Comparison of ENCODE assay signal across 1 cellular context in genomic region chr9:99244300-99245260, GRCh38.
TF ChIP-seq lines count a peak whose summit lies in the region.

No MANE protein-coding gene starts in this region.

TF ChIP-seq in H1, 55 proteins besides CTCF, POLR2A, EP300 and RAD21 (continued from another document):
- TF ChIP-seq CHD7 (IDR thresholded peaks at IDR 0.05; ENCODE audit: insufficient replicate concordance, low read length) (no peak), FOSL1 (IDR thresholded peaks at IDR 0.05; ENCODE audit: insufficient read depth, low read depth, low read length) (no peak), JUN (IDR thresholded peaks at IDR 0.05; ENCODE audit: low read depth, low read length) (no peak), EGR1 (IDR thresholded peaks at IDR 0.05; ENCODE audit: borderline replicate concordance, low read depth, low read length) (no peak), TCF12 (IDR thresholded peaks at IDR 0.05; ENCODE audit: low read depth, low read length) (no peak), CHD1 (IDR thresholded peaks at IDR 0.05; ENCODE audit: low read depth, low read length) (no peak), KDM1A (IDR thresholded peaks at IDR 0.05; ENCODE audit: borderline replicate concordance, low read length) (no peak), POLR2AphosphoS5 (IDR thresholded peaks at IDR 0.05; ENCODE audit: low read depth, low read length) (no peak)
- TF ChIP-seq, protein P1, sequence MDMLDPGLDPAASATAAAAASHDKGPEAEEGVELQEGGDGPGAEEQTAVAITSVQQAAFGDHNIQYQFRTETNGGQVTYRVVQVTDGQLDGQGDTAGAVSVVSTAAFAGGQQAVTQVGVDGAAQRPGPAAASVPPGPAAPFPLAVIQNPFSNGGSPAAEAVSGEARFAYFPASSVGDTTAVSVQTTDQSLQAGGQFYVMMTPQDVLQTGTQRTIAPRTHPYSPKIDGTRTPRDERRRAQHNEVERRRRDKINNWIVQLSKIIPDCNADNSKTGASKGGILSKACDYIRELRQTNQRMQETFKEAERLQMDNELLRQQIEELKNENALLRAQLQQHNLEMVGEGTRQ (IDR thresholded peaks at IDR 0.05; ENCODE audit: low read length): no peak
